Comparison of ENCODE assay signal across 1 cellular context in the genomic region with DNA sequence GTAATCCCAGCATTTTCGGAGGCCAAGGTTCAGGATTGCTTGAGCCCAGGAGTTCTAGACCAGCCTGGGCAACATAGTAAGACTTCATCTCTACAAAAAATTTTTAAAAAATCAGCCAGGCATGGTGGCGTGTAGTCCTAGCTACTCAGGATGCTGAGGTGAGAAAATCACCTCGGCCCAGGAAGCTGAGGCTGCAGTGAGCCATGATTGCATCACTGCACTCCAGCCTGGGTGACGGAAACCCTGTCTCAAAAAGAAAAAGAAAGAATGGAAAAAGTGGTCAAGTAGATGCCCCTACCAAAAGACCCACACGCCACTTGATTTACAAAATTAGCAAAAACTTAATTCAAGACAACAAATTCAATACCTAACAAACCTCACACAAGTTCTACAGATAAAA.
TF ChIP-seq lines count a peak whose summit lies in the region.

No MANE protein-coding gene starts in this region.

TF ChIP-seq in SK-N-SH, 30 proteins besides CTCF, POLR2A, EP300 and RAD21 (continued from another document):
- TF ChIP-seq, protein P1, sequence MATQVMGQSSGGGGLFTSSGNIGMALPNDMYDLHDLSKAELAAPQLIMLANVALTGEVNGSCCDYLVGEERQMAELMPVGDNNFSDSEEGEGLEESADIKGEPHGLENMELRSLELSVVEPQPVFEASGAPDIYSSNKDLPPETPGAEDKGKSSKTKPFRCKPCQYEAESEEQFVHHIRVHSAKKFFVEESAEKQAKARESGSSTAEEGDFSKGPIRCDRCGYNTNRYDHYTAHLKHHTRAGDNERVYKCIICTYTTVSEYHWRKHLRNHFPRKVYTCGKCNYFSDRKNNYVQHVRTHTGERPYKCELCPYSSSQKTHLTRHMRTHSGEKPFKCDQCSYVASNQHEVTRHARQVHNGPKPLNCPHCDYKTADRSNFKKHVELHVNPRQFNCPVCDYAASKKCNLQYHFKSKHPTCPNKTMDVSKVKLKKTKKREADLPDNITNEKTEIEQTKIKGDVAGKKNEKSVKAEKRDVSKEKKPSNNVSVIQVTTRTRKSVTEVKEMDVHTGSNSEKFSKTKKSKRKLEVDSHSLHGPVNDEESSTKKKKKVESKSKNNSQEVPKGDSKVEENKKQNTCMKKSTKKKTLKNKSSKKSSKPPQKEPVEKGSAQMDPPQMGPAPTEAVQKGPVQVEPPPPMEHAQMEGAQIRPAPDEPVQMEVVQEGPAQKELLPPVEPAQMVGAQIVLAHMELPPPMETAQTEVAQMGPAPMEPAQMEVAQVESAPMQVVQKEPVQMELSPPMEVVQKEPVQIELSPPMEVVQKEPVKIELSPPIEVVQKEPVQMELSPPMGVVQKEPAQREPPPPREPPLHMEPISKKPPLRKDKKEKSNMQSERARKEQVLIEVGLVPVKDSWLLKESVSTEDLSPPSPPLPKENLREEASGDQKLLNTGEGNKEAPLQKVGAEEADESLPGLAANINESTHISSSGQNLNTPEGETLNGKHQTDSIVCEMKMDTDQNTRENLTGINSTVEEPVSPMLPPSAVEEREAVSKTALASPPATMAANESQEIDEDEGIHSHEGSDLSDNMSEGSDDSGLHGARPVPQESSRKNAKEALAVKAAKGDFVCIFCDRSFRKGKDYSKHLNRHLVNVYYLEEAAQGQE (IDR thresholded peaks at IDR 0.05; ENCODE audit: low read depth, low read length) = no peak
- TF ChIP-seq, protein P2, sequence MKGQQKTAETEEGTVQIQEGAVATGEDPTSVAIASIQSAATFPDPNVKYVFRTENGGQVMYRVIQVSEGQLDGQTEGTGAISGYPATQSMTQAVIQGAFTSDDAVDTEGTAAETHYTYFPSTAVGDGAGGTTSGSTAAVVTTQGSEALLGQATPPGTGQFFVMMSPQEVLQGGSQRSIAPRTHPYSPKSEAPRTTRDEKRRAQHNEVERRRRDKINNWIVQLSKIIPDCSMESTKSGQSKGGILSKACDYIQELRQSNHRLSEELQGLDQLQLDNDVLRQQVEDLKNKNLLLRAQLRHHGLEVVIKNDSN (IDR thresholded peaks at IDR 0.05; ENCODE audit: borderline replicate concordance, low read depth) = no peak
- TF ChIP-seq FOXM1 (IDR thresholded peaks at IDR 0.05; ENCODE audit: low read depth) = no peak
- no peak for TF ChIP-seq YY1 (IDR thresholded peaks at IDR 0.05; ENCODE audit: low read depth)
- TF ChIP-seq CHD2 (IDR thresholded peaks at IDR 0.05; ENCODE audit: low read length, partially characterized antibody) = no peak
- no peak for TF ChIP-seq TEAD4 (IDR thresholded peaks at IDR 0.05; ENCODE audit: borderline replicate concordance, insufficient read depth)
- no peak for TF ChIP-seq ZBTB33 (IDR thresholded peaks at IDR 0.05; ENCODE audit: borderline replicate concordance, low read depth)
- no peak for TF ChIP-seq EZH2phosphoT487 (IDR thresholded peaks at IDR 0.05; ENCODE audit: borderline replicate concordance, low read depth)
- TF ChIP-seq NRF1 (IDR thresholded peaks at IDR 0.05; ENCODE audit: low read depth, low read length) = no peak
- no peak for TF ChIP-seq RFX5 (IDR thresholded peaks at IDR 0.05; ENCODE audit: low read length)
- TF ChIP-seq NFIC (IDR thresholded peaks at IDR 0.05; ENCODE audit: borderline replicate concordance) = no peak
- TF ChIP-seq POLR2AphosphoS5 (IDR thresholded peaks at IDR 0.05; ENCODE audit: low read depth, low read length) = no peak
- TF ChIP-seq ELF1 (IDR thresholded peaks at IDR 0.05) = no peak
TF ChIP-seq in SK-N-SH: peak in this region for 0.
